Comparison of ENCODE assay signal across 8 cellular contexts in the genomic region with DNA sequence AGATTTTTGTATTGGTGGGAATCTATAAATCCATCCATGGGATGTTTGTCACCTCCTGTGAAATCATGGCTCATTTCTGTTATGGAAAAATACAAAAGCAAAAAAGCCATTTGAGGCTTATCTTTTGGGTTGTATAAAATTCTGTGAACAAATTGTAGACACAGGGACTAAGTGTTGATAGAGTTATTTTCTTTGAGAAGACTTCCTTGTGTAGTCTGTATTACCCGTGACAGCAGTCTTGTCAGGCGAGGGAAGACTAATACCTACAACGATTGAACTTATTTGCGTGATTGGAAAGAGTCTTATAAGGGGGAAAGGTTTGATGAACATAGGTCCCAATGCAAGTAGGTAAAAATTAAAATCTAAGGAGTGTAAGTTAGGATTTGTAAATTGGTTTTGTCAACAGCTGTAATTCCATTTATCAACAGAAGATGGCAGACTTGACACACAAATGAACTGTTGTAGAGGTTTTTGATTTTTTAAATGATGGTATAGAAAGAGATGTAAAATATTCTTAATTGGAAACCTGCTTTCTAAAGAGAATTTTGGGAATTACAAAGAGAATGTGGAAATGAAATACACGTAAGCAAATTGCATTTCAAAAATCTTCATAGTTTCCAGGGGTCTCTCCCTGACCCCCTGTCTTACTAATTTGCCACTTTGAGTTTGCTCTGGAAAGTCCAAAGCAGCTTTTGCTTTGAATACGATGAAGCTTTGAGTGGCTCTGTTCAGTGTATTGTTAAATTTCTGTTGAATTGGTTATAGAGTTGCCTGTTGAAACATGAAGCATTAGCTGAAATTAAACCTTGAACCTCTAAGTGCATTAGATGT. TPM values are rescaled to one million over a fixed set of nuclear protein-coding genes. Genes with fewer than 3 reads are reported as not detected.
DNase-seq lines count a peak whose midpoint lies in the region; ATAC-seq and TF ChIP-seq lines count a peak whose summit lies in the region.

No MANE protein-coding gene starts in this region.

- H3K4me1 ChIP-seq in cardiac muscle cell (ENCODE audit: low read depth) (no peaks in the 10 kb centered on the region), right cardiac atrium (ENCODE audit: control insufficient read depth, insufficient read depth, low read length) (no peaks in the 10 kb centered on the region), OCI-LY1 (ENCODE audit: insufficient read depth, low read length, severe bottlenecking) (peaks cover 10% of the 10 kb centered on the region), parathyroid adenoma (no peaks in the 10 kb centered on the region)

- no peaks in the 10 kb centered on the region for H4K20me1 ChIP-seq in OCI-LY1 (ENCODE audit: insufficient read depth, low read length)

- no peaks in the 10 kb centered on the region for H3K27me3 ChIP-seq in cardiac muscle cell
- no peaks in the 10 kb centered on the region for H3K27me3 ChIP-seq in right cardiac atrium (ENCODE audit: control insufficient read depth, insufficient read depth)
- H3K27me3 ChIP-seq in OCI-LY1 (ENCODE audit: insufficient read depth, low read length), result no peaks in the 10 kb centered on the region
- no peaks in the 10 kb centered on the region for H3K27me3 ChIP-seq in parathyroid adenoma (ENCODE audit: control insufficient read depth, insufficient read depth, low read length)

- no peaks in the 10 kb centered on the region for H3K36me3 ChIP-seq in cardiac muscle cell
- H3K36me3 ChIP-seq in OCI-LY1 (ENCODE audit: insufficient read depth, low read length), result no peaks in the 10 kb centered on the region
- H3K36me3 ChIP-seq in parathyroid adenoma (ENCODE audit: control insufficient read depth, insufficient read depth, low read length), result no peaks in the 10 kb centered on the region

- no peak for TF ChIP-seq POLR2A in erythroblast (IDR thresholded peaks at IDR 0.05; ENCODE audit: low read length)

- H3K9ac ChIP-seq in OCI-LY1 (ENCODE audit: low read length), result no peak overlapping the region
- H3K9ac ChIP-seq in parathyroid adenoma, result no peak overlapping the region

- H3K9me3 ChIP-seq in cardiac muscle cell (ENCODE audit: low read depth) (no peaks in the 10 kb centered on the region), right cardiac atrium (ENCODE audit: control insufficient read depth, low read length) (no peaks in the 10 kb centered on the region), OCI-LY1 (ENCODE audit: low read length) (no peaks in the 10 kb centered on the region), parathyroid adenoma (ENCODE audit: control insufficient read depth, low read length) (no peaks in the 10 kb centered on the region)

- TF ChIP-seq CTCF in cardiac muscle cell (IDR thresholded peaks at IDR 0.05; ENCODE audit: low read depth, low read length) (peak; percentile 46), OCI-LY1 (IDR thresholded peaks at IDR 0.05; ENCODE audit: low read length) (peak; percentile 68), parathyroid adenoma (IDR thresholded peaks at IDR 0.05) (peak; percentile 73)

- ATAC-seq in right cardiac atrium (no peak), HG02798 (IDR thresholded peaks at IDR 0.05; ENCODE audit: poor library complexity, unreplicated experiment) (no peak), GM19455 (IDR thresholded peaks at IDR 0.05; ENCODE audit: unreplicated experiment) (no peak)

- H2AFZ ChIP-seq in OCI-LY1 (ENCODE audit: low read length), result no peak overlapping the region
- H2AFZ ChIP-seq in parathyroid adenoma, result no peak overlapping the region

- no peaks in the 10 kb centered on the region for H3F3A ChIP-seq in OCI-LY1 (ENCODE audit: insufficient read depth, low read length)

- H3K9me2 ChIP-seq in OCI-LY1 (ENCODE audit: low read depth, low read length), result no peaks in the 10 kb centered on the region

- H3K4me3 ChIP-seq in cardiac muscle cell, result no peak overlapping the region
- H3K4me3 ChIP-seq in right cardiac atrium (ENCODE audit: low read length), result no peak overlapping the region
- H3K4me3 ChIP-seq in OCI-LY1 (ENCODE audit: low read depth, low read length, poor library complexity, severe bottlenecking), result no peak overlapping the region
- no peak overlapping the region for H3K4me3 ChIP-seq in parathyroid adenoma (ENCODE audit: low read depth, low read length)

- DNase-seq in cardiac muscle cell (ENCODE audit: low read depth in 1 of 2, low spot score in 1 of 2), result peak; percentile 24 to 64
- no peak for DNase-seq in right cardiac atrium
- peak; percentile 44 to 67 for DNase-seq in erythroblast (lab: John Stamatoyannopoulos, UW)
- no peak for DNase-seq in T-helper 9 cell

- intact Hi-C loops in right cardiac atrium (cut with DNase I), result loop anchor here in 3 of 4 donors (5.0 to 10.0 kb wide), 2 partner anchors 563 to 571 kb away; no protein-coding TSS in a partner anchor

- H3K4me2 ChIP-seq in OCI-LY1 (ENCODE audit: low read length) (no peak overlapping the region), parathyroid adenoma (ENCODE audit: low read length) (no peak overlapping the region)

- H3K79me2 ChIP-seq in OCI-LY1 (ENCODE audit: insufficient read depth, low read length), result no peaks in the 10 kb centered on the region
- no peaks in the 10 kb centered on the region for H3K79me2 ChIP-seq in parathyroid adenoma

- whole genome bisulfite sequencing in right cardiac atrium, result 69% methylated on average over 6 of the region's 6 CpGs

- H3K27ac ChIP-seq in cardiac muscle cell (no peak overlapping the region), right cardiac atrium (ENCODE audit: low read length) (no peak overlapping the region), OCI-LY1 (ENCODE audit: low read depth, low read length, poor library complexity, severe bottlenecking) (no peak overlapping the region), parathyroid adenoma (no peak overlapping the region)

RNA-seq across cellular contexts. Expression of a gene that starts 33.2 kb away (rescaled TPM):
- total RNA-seq in cardiac muscle cell, result 22.2 and 27.2 TPM in 2 replicates
- 41.2 and 44.7 TPM in 2 replicates for polyA plus RNA-seq in cardiac muscle cell
- 10 to 100 TPM; 23.9 to 39.4 (median 30.4) TPM for total RNA-seq in right cardiac atrium
- 24.6 TPM for polyA plus RNA-seq in right cardiac atrium

Comparison
In these comparisons a context has a peak if more than half of its experiments do, and no peak if none do; other contexts are left out.
1. DNase-seq: peak in cardiac muscle cell (2 of 2) and erythroblast (2 of 2); none in right cardiac atrium (0 of 3) and T-helper 9 cell (single experiment).
2. Peak in every context shown above with its lines, with median percentiles within 50 percentile points of each other: CTCF ChIP-seq.